ENCODE assay signal across 13 cellular contexts in the genomic region with DNA sequence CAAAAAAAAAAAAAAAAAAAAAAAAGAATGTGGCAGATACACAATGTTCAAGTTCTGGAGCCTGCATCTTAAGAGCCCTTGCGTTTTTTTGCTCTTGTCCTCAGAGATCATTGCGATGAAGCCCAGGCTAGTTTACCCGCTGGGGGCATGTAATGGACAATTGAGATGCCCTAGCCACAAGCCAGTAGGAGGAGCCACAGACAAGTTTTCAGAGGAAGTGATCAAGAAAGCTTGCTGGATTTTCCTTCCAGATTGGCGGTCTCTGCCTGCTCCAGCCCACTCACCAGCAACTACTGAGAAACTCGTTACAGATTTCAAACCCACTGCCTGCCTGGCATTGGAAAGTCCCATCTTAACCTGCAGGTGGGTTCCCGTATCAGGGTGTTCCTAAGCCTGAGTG.
DNase-seq lines count a peak whose midpoint lies in the region; ATAC-seq and TF ChIP-seq lines count a peak whose summit lies in the region.
"Had no signal": no experiment of that assay in that cellular context is flagged by ENCODE, and none has a peak within 500 bp of the region (broad histone marks: within the 10 kb centered on the region; RNA-seq: fewer than 3 reads in every experiment).

No MANE protein-coding gene starts in this region.

- H3K27me3 ChIP-seq in Loucy (ENCODE audit: insufficient read depth, low read length, poor library complexity, severe bottlenecking) (no peaks in the 10 kb centered on the region), trophoblast cell (ENCODE audit: insufficient read depth, low read length) (no peaks in the 10 kb centered on the region), colonic mucosa (no peaks in the 10 kb centered on the region)
- H3K27me3 ChIP-seq: heart right ventricle had no signal

- H3K4me3 Mint-ChIP-seq in activated naive CD4-positive, alpha-beta T cell treated with anti-CD3 and anti-CD28 coated beads for 36 hours: no peak overlapping the region
- no peak overlapping the region for H3K4me3 Mint-ChIP-seq in WTC11
- H3K4me3 Mint-ChIP-seq: T-helper 2 cell treated with Interferon-gamma antibody and Interleukin-4, amounts not matched to agents 5 μg/mL and 100 μg/mL, for 36 hours had no signal

- no peak overlapping the region for H2BK12ac ChIP-seq in trophoblast cell (ENCODE audit: low read length)

- H3K9me3 ChIP-seq in Loucy (ENCODE audit: insufficient read depth, low read depth, low read length): no peaks in the 10 kb centered on the region
- no peaks in the 10 kb centered on the region for H3K9me3 ChIP-seq in trophoblast cell (ENCODE audit: insufficient read depth, low read depth, low read length)
- H3K9me3 ChIP-seq in colonic mucosa: no peaks in the 10 kb centered on the region
- H3K9me3 ChIP-seq: heart right ventricle, psoas muscle had no signal

- H3K4ac ChIP-seq in trophoblast cell (ENCODE audit: low read depth, low read length): no peak overlapping the region

- H3K79me2 ChIP-seq in Loucy (ENCODE audit: insufficient read depth, low read length) (no peaks in the 10 kb centered on the region), trophoblast cell (ENCODE audit: control insufficient read depth, insufficient read depth, low read length, poor library complexity) (no peaks in the 10 kb centered on the region)

- H3K9me3 Mint-ChIP-seq in activated naive CD4-positive, alpha-beta T cell treated with anti-CD3 and anti-CD28 coated beads for 36 hours: peaks cover 1% of the 10 kb centered on the region
- peaks cover 4% of the 10 kb centered on the region; the same call in 1 of the 2 replicates for H3K9me3 Mint-ChIP-seq in WTC11
- H3K9me3 Mint-ChIP-seq: T-helper 2 cell treated with Interferon-gamma antibody and Interleukin-4, amounts not matched to agents 5 μg/mL and 100 μg/mL, for 36 hours had no signal

- H3K9ac ChIP-seq in Loucy (ENCODE audit: low read depth, low read length, poor library complexity, severe bottlenecking) (no peak overlapping the region), trophoblast cell (ENCODE audit: low read length) (no peak overlapping the region), colonic mucosa (ENCODE audit: low read depth in 2 of 2, low read length in 2 of 2) (no peak overlapping the region)

- no peaks in the 10 kb centered on the region for H4K20me1 ChIP-seq in Loucy (ENCODE audit: insufficient read depth, low read length, poor library complexity, severe bottlenecking)

- no peak overlapping the region for H2BK120ac ChIP-seq in trophoblast cell (ENCODE audit: insufficient read depth, low read length, poor library complexity)

- H3K4me2 ChIP-seq in Loucy (ENCODE audit: low read depth, low read length, poor library complexity, severe bottlenecking) (no peak overlapping the region), trophoblast cell (ENCODE audit: low read length) (no peak overlapping the region)

- H4K91ac ChIP-seq in trophoblast cell (ENCODE audit: low read depth, low read length): no peak overlapping the region

- intact Hi-C loops in activated naive CD4-positive, alpha-beta T cell treated with anti-CD3 and anti-CD28 coated beads for 36 hours (cut with micrococcal nuclease): no loop called here
- intact Hi-C loops in lower leg skin (cut with DNase I; ENCODE audit: low total_unique reads) (no loop called here), colonic mucosa (cut with DNase I) (loop anchor here (10.0 kb wide), 1 partner anchor 371 kb away; no protein-coding TSS in a partner anchor)

- H3K18ac ChIP-seq in trophoblast cell (ENCODE audit: low read length): no peak overlapping the region

- H3K4me1 Mint-ChIP-seq in activated naive CD4-positive, alpha-beta T cell treated with anti-CD3 and anti-CD28 coated beads for 36 hours (ENCODE audit: low read depth): peaks cover 3% of the 10 kb centered on the region
- peaks cover 3% of the 10 kb centered on the region for H3K4me1 Mint-ChIP-seq in WTC11

- H3K27me3 Mint-ChIP-seq in activated naive CD4-positive, alpha-beta T cell treated with anti-CD3 and anti-CD28 coated beads for 36 hours (ENCODE audit: low read depth): no peaks in the 10 kb centered on the region
- no peaks in the 10 kb centered on the region for H3K27me3 Mint-ChIP-seq in WTC11 (ENCODE audit: low read depth)

- no peak overlapping the region for H3K4me3 ChIP-seq in Loucy (ENCODE audit: low read length, poor library complexity, severe bottlenecking)
- no peak overlapping the region for H3K4me3 ChIP-seq in trophoblast cell (ENCODE audit: low read depth, low read length)
- no peak overlapping the region for H3K4me3 ChIP-seq in lower leg skin (ENCODE audit: low read depth, poor library complexity, severe bottlenecking)
- no peak overlapping the region for H3K4me3 ChIP-seq in colonic mucosa
- H3K4me3 ChIP-seq: heart right ventricle, psoas muscle had no signal

- H3K27ac Mint-ChIP-seq in activated naive CD4-positive, alpha-beta T cell treated with anti-CD3 and anti-CD28 coated beads for 36 hours: no peak overlapping the region
- no peak overlapping the region for H3K27ac Mint-ChIP-seq in WTC11
- H3K27ac Mint-ChIP-seq: T-helper 2 cell treated with Interferon-gamma antibody and Interleukin-4, amounts not matched to agents 5 μg/mL and 100 μg/mL, for 36 hours had no signal

- no peaks in the 10 kb centered on the region for H3K4me1 ChIP-seq in Loucy (ENCODE audit: insufficient read depth, low read length, poor library complexity, severe bottlenecking)
- H3K4me1 ChIP-seq in trophoblast cell (ENCODE audit: control insufficient read depth in 1 of 2, insufficient read depth in 2 of 2, low read length in 2 of 2): peaks cover 0 to 2% of the 10 kb centered on the region in 2 experiments
- no peaks in the 10 kb centered on the region for H3K4me1 ChIP-seq in colonic mucosa
- H3K4me1 ChIP-seq: heart right ventricle, psoas muscle had no signal

- CTCF ChIA-PET in activated naive CD4-positive, alpha-beta T cell treated with anti-CD3 and anti-CD28 coated beads for 36 hours (lab: Charles Lee): no interaction called here
- CTCF ChIA-PET in WTC11 (lab: Charles Lee): interaction anchor here (0.5 to 2.6 kb wide), 10 partner anchors 9 to 652 kb away, joined by 3 to 10 read pairs (median 4); a partner anchor contains a TSS

- H4K12ac ChIP-seq in trophoblast cell (ENCODE audit: low read depth, low read length): no peak overlapping the region

- no peak overlapping the region for H3K23ac ChIP-seq in trophoblast cell (ENCODE audit: low read length)

- H3K79me1 ChIP-seq in trophoblast cell (ENCODE audit: low read length): no peaks in the 10 kb centered on the region

- no peak overlapping the region for H3K27ac ChIP-seq in trophoblast cell (ENCODE audit: low read depth, low read length)
- H3K27ac ChIP-seq in colonic mucosa: no peak overlapping the region
- H3K27ac ChIP-seq: heart right ventricle, psoas muscle had no signal

- no peak overlapping the region for H4K8ac ChIP-seq in trophoblast cell (ENCODE audit: low read depth, low read length)

- H3F3A ChIP-seq in Loucy (ENCODE audit: low read depth): no peaks in the 10 kb centered on the region

- H3K36me3 Mint-ChIP-seq in activated naive CD4-positive, alpha-beta T cell treated with anti-CD3 and anti-CD28 coated beads for 36 hours (ENCODE audit: low read depth): no peaks in the 10 kb centered on the region
- H3K36me3 Mint-ChIP-seq in WTC11: peaks cover 2% of the 10 kb centered on the region; the same call in 1 of the 2 replicates

- H3K36me3 ChIP-seq in Loucy (ENCODE audit: insufficient read depth, low read length): no peaks in the 10 kb centered on the region
- no peaks in the 10 kb centered on the region for H3K36me3 ChIP-seq in trophoblast cell (ENCODE audit: control insufficient read depth in 1 of 2, insufficient read depth in 2 of 2, low read length in 2 of 2)
- no peaks in the 10 kb centered on the region for H3K36me3 ChIP-seq in colonic mucosa
- H3K36me3 ChIP-seq: heart right ventricle had no signal

- POLR2A ChIA-PET in WTC11 (lab: Charles Lee): no interaction called here

- WGBS in trophoblast cell (ENCODE audit: extremely low coverage, insufficient coverage, insufficient read length): no CpG with 5 or more reads among the region's 6 CpGs
- 75 to 83% methylated on average over 6 of the region's 6 CpGs for whole genome bisulfite sequencing in lower leg skin, 2 donors

- H2AFZ ChIP-seq in Loucy (ENCODE audit: low read length) (no peak overlapping the region), trophoblast cell (ENCODE audit: insufficient read depth, low read length, poor library complexity) (no peak overlapping the region)

- DNase-seq in activated naive CD4-positive, alpha-beta T cell treated with anti-CD3 and anti-CD28 coated beads for 36 hours: peak; percentile 6
- no peak for DNase-seq in activated naive CD4-positive, alpha-beta T cell (lab: John Stamatoyannopoulos, UW)
- DNase-seq in WTC11 (ENCODE audit: low spot score): peak; percentile 34
- peak; percentile 8 to 20 for DNase-seq in trophoblast cell
- DNase-seq in lower leg skin (ENCODE audit: low spot score in 2 of 2): no peak
- DNase-seq in colonic mucosa: no peak
- no peak for DNase-seq in Kasumi-1 (lab: John Stamatoyannopoulos, UW)
- DNase-seq: GF-D8; heart right ventricle; psoas muscle; stimulated activated CD4-positive, alpha-beta T cell treated with anti-CD3 and anti-CD28 coated beads, Interleukin-4, amount 100 ng/mL, for 1 hour had no signal

- TF ChIP-seq POLR2A in lower leg skin (IDR thresholded peaks at IDR 0.05): no peak

- no peaks in the 10 kb centered on the region for H3K9me2 ChIP-seq in Loucy (replicated peaks; ENCODE audit: low read depth, low read length)

- H3K14ac ChIP-seq in trophoblast cell (ENCODE audit: low read length): no peak overlapping the region

- no peak overlapping the region for H2AK5ac ChIP-seq in trophoblast cell (ENCODE audit: low read length)

- no peak overlapping the region for H2BK5ac ChIP-seq in trophoblast cell (ENCODE audit: low read depth, low read length, poor library complexity)

- peak; percentile 91 for ATAC-seq in WTC11
- ATAC-seq: heart right ventricle, psoas muscle had no signal

- TF ChIP-seq CTCF in Loucy (conservative IDR thresholded peaks at IDR 0.05; ENCODE audit: low read length) (peak; percentile 44), WTC11 (IDR thresholded peaks at IDR 0.05) (no peak), lower leg skin (IDR thresholded peaks at IDR 0.05) (no peak), colonic mucosa (IDR thresholded peaks at IDR 0.05) (no peak)

TF ChIP-seq in WTC11, 78 proteins besides CTCF, POLR2A, EP300 and RAD21:
- no peak for TF ChIP-seq ZNF671 (CRISPR knock-in tag; IDR thresholded peaks at IDR 0.05)

Comparison
In these comparisons a context has a peak if more than half of its experiments do, and no peak if none do; other contexts are left out.
1. DNase-seq: peak in activated naive CD4-positive, alpha-beta T cell treated with anti-CD3 and anti-CD28 coated beads for 36 hours (single experiment), WTC11 (single experiment) and trophoblast cell (2 of 2); none in activated naive CD4-positive, alpha-beta T cell (0 of 4), lower leg skin (0 of 2), colonic mucosa (single experiment) and Kasumi-1 (0 of 2).